ENCODE assay signal across 8 cellular contexts in the genomic region with DNA sequence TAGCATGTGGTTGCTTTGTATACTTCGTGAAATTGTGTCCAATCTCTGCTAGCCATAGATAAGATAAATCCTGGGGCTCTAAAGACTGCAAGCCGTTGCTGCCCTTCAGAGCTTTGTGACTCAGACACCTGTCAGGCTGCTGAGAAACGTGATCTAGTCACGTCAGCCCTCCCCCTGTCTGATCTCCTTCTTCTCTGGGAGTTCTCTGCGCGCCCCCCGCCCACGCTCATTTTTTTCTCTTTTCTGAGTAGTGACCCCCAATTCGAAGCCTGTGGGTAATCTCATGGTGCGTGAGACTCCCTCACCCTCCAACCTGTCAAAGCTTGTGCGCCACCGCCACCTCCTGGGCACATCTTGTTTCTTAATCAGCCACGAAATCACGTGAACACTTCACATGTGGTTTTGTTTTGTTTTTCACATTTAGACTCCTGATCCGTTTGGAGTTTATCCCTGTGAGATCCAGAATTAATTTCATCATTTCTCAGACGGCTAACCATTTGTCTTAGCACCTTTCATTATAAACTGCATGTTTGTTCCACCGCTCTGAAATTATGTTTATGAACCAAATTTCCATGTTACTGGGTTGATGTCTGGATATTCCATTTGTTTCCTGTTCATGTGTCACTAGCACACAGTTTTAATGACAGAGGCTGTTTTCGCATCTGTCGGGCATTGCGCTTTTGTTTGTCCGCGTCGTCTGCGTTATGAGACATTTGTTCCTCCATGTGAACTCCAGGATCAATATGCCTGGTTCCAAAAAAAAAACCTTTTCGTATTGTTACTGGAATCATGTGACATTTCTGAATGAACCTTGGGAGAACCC. TPM values are rescaled to one million over a fixed set of nuclear protein-coding genes. Genes with fewer than 3 reads are reported as not detected.
DNase-seq lines count a peak whose midpoint lies in the region; ATAC-seq, FAIRE-seq and TF ChIP-seq lines count a peak whose summit lies in the region.

No MANE protein-coding gene starts in this region.

- H3K27ac ChIP-seq in AG04450 (ENCODE audit: low read depth, low read length) (peak overlapping the region; percentile 33), small intestine (ENCODE audit: low read depth in 1 of 2, low read length in 1 of 2) (peak overlapping the region; percentile 92 to 98)

- 0 to 2% (median 1%) methylated on average over 25 of the region's 25 CpGs for WGBS in small intestine, 3 donors

- CTCF ChIA-PET in AG04450 (lab: Charles Lee): interaction anchor here (0.6 to 1.3 kb wide), 2 partner anchors 50 to 275 kb away, joined by 3 read pairs; no protein-coding TSS in a partner anchor

- peaks cover 0 to 3% of the 10 kb centered on the region in 2 donors for H3K4me1 ChIP-seq in small intestine (ENCODE audit: control insufficient read depth in 2 of 2, insufficient read depth in 1 of 2, low read depth in 1 of 2, low read length in 1 of 2)

- H3K36me3 ChIP-seq in small intestine (ENCODE audit: control insufficient read depth in 2 of 2, insufficient read depth in 2 of 2, low read length in 2 of 2): peaks cover 0 to 3% of the 10 kb centered on the region in 2 donors

- TF ChIP-seq CTCF in AG04450 (IDR thresholded peaks at IDR 0.05; ENCODE audit: low read depth, low read length): peak; percentile 79
- TF ChIP-seq CTCF in cardiac fibroblast (IDR thresholded peaks at IDR 0.05; ENCODE audit: low read depth, low read length): peak; percentile 59

- FAIRE-seq in GM19239 (lab: Jason Lieb, UNC): peak; percentile 95
- FAIRE-seq in small intestine (lab: Jason Lieb, UNC): no peak

- H3K9me3 ChIP-seq in AG04450 (ENCODE audit: control insufficient read depth, insufficient read depth, low read length): no peaks in the 10 kb centered on the region
- H3K9me3 ChIP-seq in small intestine (ENCODE audit: control insufficient read depth, low read depth): no peaks in the 10 kb centered on the region

- no peaks in the 10 kb centered on the region for H3K27me3 ChIP-seq in AG04450 (ENCODE audit: control insufficient read depth, insufficient read depth, low read length)
- no peaks in the 10 kb centered on the region for H3K27me3 ChIP-seq in small intestine (ENCODE audit: control insufficient read depth in 2 of 2, insufficient read depth in 2 of 2, low read length in 2 of 2)

- DNase-seq in AG04450 (ENCODE audit: low read depth, low spot score) (peak; percentile 41), GM19239 (ENCODE audit: insufficient read length, low spot score) (peak; percentile 80), NCI-H2107 treated with DMSO at 0.1 percent for 48 hours (lab: John Stamatoyannopoulos, UW; ENCODE audit: unreplicated experiment) (peak; percentile 43), cardiac fibroblast (ENCODE audit: low read depth in 2 of 2) (peak; percentile 78 to 79), inferior parietal cortex (ENCODE audit: extremely low spot score) (peak; percentile 82), small intestine (peak; percentile 89)
- peak; percentile 52 to 70 (median 60) for DNase-seq in activated CD4-positive, CD25-positive, alpha-beta regulatory T cell (lab: John Stamatoyannopoulos, UW)

- ATAC-seq in GM18909 (IDR thresholded peaks at IDR 0.05; ENCODE audit: poor library complexity, unreplicated experiment): no peak

- H3K4me3 ChIP-seq in AG04450 (ENCODE audit: low read depth, low read length): peak overlapping the region; percentile 97
- H3K4me3 ChIP-seq in cardiac fibroblast (replicated peaks in 1 of 2; ENCODE audit: low read depth in 2 of 2, low read length in 2 of 2): peak overlapping the region; percentile 88 to 90
- H3K4me3 ChIP-seq in small intestine (ENCODE audit: low read depth in 1 of 2, low read length in 2 of 2): peak overlapping the region; percentile 41 to 70

- POLR2A ChIA-PET in AG04450 (lab: Yijun Ruan, JAX): interaction anchor here (1.1 kb wide), 1 partner anchor 31 kb away, joined by 7 read pairs; no protein-coding TSS in a partner anchor

RNA-seq across cellular contexts. Expression of gene ZNF778, which starts 1.0 kb away (rescaled TPM):
- polyA plus RNA-seq in AG04450 (2011; rRNA removed): 11.3 and 13.1 TPM in 2 replicates
- 11.8 and 22.6 TPM in 2 replicates for polyA minus RNA-seq in AG04450 (2011; rRNA and poly(A)+ RNA removed)
- polyA plus RNA-seq in small intestine: 1 to 10 TPM in 2 of 3 donors, under 1 TPM in 1; 0.89 to 1.2 (median 1.1) TPM

RNA-seq across cellular contexts. Expression of gene SLC22A31, which starts 16.2 kb away (rescaled TPM):
- polyA plus RNA-seq in AG04450 (2011; rRNA removed) (0.25 TPM in 1 of 2 replicates, not detected in the other), small intestine (1 to 10 TPM in 2 of 3 donors, under 1 TPM in 1; 0.67 to 2.4 (median 1.2) TPM)
- not detected in 2 replicates for polyA minus RNA-seq in AG04450 (2011; rRNA and poly(A)+ RNA removed)

RNA-seq across cellular contexts. Expression of gene CDH15, which starts 45.0 kb away (rescaled TPM):
- 0.11 and 0.12 TPM in 2 replicates for polyA plus RNA-seq in AG04450 (2011; rRNA removed)
- polyA minus RNA-seq in AG04450 (2011; rRNA and poly(A)+ RNA removed): not detected in 2 replicates
- polyA plus RNA-seq in small intestine: under 1 TPM in 1 of 3 donors, not detected in 2; 0.04 TPM
